ENCODE assay signal across 16 cellular contexts in genomic region chr4:129336457-129336856, GRCh38.
"Had no signal": no experiment of that assay in that cellular context is flagged by ENCODE, and none has a peak within 500 bp of the region (broad histone marks: within the 10 kb centered on the region; RNA-seq: fewer than 3 reads in every experiment).

No MANE protein-coding gene starts in this region.

- H3K4me3 Mint-ChIP-seq: activated CD4-positive, alpha-beta memory T cell treated with anti-CD3 and anti-CD28 coated beads, Interleukin-2, amount 10 ng/mL, durations not matched to agents 7 days and 5 days; activated CD4-positive, alpha-beta T cell treated with anti-CD3 and anti-CD28 coated beads, Interleukin-2, amount 10 ng/mL, durations not matched to agents 7 days and 5 days; activated naive CD4-positive, alpha-beta T cell treated with anti-CD3 and anti-CD28 coated beads for 36 hours; activated naive CD8-positive, alpha-beta T cell; activated T-helper 17 cell treated with anti-CD3 and anti-CD28 coated beads, Interleukin-2, amount 50 U/mL, for 72 hours; T-helper 1 cell treated with Interleukin-12 subunit alpha and Interleukin-12 subunit beta and Interleukin-4 antibody, amounts not matched to agents 30 μg/mL and 1 μg/mL, for 36 hours had no signal

- DNase-seq: activated CD4-positive, alpha-beta memory T cell treated with anti-CD3 and anti-CD28 coated beads, Interleukin-2, amount 10 ng/mL, durations not matched to agents 7 days and 5 days; activated CD4-positive, alpha-beta T cell treated with anti-CD3 and anti-CD28 coated beads for 1 hour; activated CD4-positive, alpha-beta T cell treated with anti-CD3 and anti-CD28 coated beads, Interleukin-2, amount 10 ng/mL, durations not matched to agents 7 days and 5 days; activated gamma-delta T cell; activated naive CD4-positive, alpha-beta T cell treated with anti-CD3 and anti-CD28 coated beads for 36 hours; activated T-cell treated with anti-CD3 and anti-CD28 coated beads for 4 hours; activated T-cell treated with anti-CD3 and anti-CD28 coated beads, Interleukin-2, amount 50 U/mL, for 48 hours; IMR-90; KBM-7; NCI-H446; PC-9; SHP77 treated with DMSO at 0.1 percent for 48 hours had no signal

- H3K27ac Mint-ChIP-seq: activated CD4-positive, alpha-beta memory T cell treated with anti-CD3 and anti-CD28 coated beads, Interleukin-2, amount 10 ng/mL, durations not matched to agents 7 days and 5 days; activated CD4-positive, alpha-beta T cell treated with anti-CD3 and anti-CD28 coated beads, Interleukin-2, amount 10 ng/mL, durations not matched to agents 7 days and 5 days; activated naive CD4-positive, alpha-beta T cell treated with anti-CD3 and anti-CD28 coated beads for 36 hours; activated naive CD8-positive, alpha-beta T cell; activated T-helper 17 cell treated with anti-CD3 and anti-CD28 coated beads, Interleukin-2, amount 50 U/mL, for 72 hours; T-helper 1 cell treated with Interleukin-12 subunit alpha and Interleukin-12 subunit beta and Interleukin-4 antibody, amounts not matched to agents 30 μg/mL and 1 μg/mL, for 36 hours had no signal

- H3K4me1 Mint-ChIP-seq: activated CD4-positive, alpha-beta memory T cell treated with anti-CD3 and anti-CD28 coated beads, Interleukin-2, amount 10 ng/mL, durations not matched to agents 7 days and 5 days; activated CD4-positive, alpha-beta T cell treated with anti-CD3 and anti-CD28 coated beads, Interleukin-2, amount 10 ng/mL, durations not matched to agents 7 days and 5 days; activated T-helper 17 cell treated with anti-CD3 and anti-CD28 coated beads, Interleukin-2, amount 50 U/mL, for 72 hours had no signal

- H3K9me3 ChIP-seq: breast epithelium had no signal

- H3K27ac ChIP-seq: breast epithelium, PC-9 had no signal

- H3K36me3 ChIP-seq: breast epithelium had no signal

- H3K4me2 ChIP-seq: PC-9 had no signal

- H3K27me3 ChIP-seq: breast epithelium had no signal

- H3K9me3 Mint-ChIP-seq: activated CD4-positive, alpha-beta memory T cell treated with anti-CD3 and anti-CD28 coated beads, Interleukin-2, amount 10 ng/mL, durations not matched to agents 7 days and 5 days; activated CD4-positive, alpha-beta T cell treated with anti-CD3 and anti-CD28 coated beads, Interleukin-2, amount 10 ng/mL, durations not matched to agents 7 days and 5 days; activated naive CD4-positive, alpha-beta T cell treated with anti-CD3 and anti-CD28 coated beads for 36 hours; activated T-helper 17 cell treated with anti-CD3 and anti-CD28 coated beads, Interleukin-2, amount 50 U/mL, for 72 hours; T-helper 1 cell treated with Interleukin-12 subunit alpha and Interleukin-12 subunit beta and Interleukin-4 antibody, amounts not matched to agents 30 μg/mL and 1 μg/mL, for 36 hours had no signal

- H3K36me3 Mint-ChIP-seq: activated naive CD8-positive, alpha-beta T cell had no signal

- H3K4me3 ChIP-seq: breast epithelium, PC-9 had no signal

- H2AFZ ChIP-seq: PC-9 had no signal
